Comparison of ENCODE assay signal across 11 cellular contexts in the genomic region with DNA sequence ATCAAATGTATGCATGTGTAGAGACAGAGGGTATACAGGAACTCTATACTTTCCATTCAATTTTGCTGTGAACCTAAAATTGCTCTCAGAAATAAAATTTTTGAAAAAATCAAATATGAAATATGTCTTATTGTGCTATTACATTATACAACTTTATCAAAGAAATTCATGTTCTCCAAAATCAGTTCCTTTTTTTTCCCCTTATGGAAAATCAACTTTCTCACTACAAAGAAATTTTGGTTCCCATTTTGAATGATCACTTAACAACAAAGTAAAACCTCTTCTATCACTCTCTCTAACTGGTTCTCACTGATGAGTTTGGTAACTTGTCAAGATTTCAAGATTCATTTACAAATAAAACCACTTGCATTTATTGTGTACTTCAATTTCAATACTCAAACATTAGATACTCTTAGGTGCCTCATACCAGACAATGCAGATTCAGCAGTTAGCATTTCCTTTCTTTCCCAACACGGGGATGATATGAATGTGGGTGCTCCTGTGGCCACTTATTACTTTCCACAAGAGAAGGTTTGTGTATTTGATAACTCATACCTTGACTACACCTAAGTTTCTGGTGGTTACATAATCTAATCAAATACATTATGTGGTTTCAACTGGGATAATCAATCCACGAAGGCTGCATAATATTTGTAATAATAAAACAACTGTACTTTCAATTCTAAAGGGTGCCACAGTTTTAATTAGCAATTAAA. TPM values are rescaled to one million over a fixed set of nuclear protein-coding genes. Genes with fewer than 3 reads are reported as not detected.
DNase-seq lines count a peak whose midpoint lies in the region; ATAC-seq, FAIRE-seq and TF ChIP-seq lines count a peak whose summit lies in the region.
"Had no signal": no experiment of that assay in that cellular context is flagged by ENCODE, and none has a peak within 500 bp of the region (broad histone marks: within the 10 kb centered on the region; RNA-seq: fewer than 3 reads in every experiment).

No MANE protein-coding gene starts in this region.

- peak overlapping the region; percentile 61 for H3K4me3 Mint-ChIP-seq in astrocyte (ENCODE audit: unreplicated experiment)
- H3K4me3 Mint-ChIP-seq in natural killer cell treated with Interleukin-12 subunit alpha and Interleukin-12 subunit beta and Interleukin-15 and Interleukin-18, amount 100 ng/mL, for 72 hours, result peak overlapping the region; percentile 6
- H3K4me3 Mint-ChIP-seq: activated CD4-positive, alpha-beta T cell treated with anti-CD3 and anti-CD28 coated beads, Interleukin-2, amount 10 ng/mL, durations not matched to agents 24 days and 14 days had no signal

- FAIRE-seq in astrocyte (lab: Jason Lieb, UNC), result no peak

- CTCF ChIA-PET in IMR-90 (lab: Yijun Ruan, JAX), result no interaction called here

- H2AK5ac ChIP-seq in IMR-90 (ENCODE audit: low read depth, low read length), result no peak overlapping the region

- H2BK15ac ChIP-seq in IMR-90 (ENCODE audit: low read depth, low read length), result no peak overlapping the region

- H3K9me1 ChIP-seq in IMR-90 (ENCODE audit: insufficient read depth, low read length), result peaks cover 7% of the 10 kb centered on the region; the same call in 1 of the 2 replicates

- H3K27me3 Mint-ChIP-seq in astrocyte (ENCODE audit: low read depth, unreplicated experiment), result no peaks in the 10 kb centered on the region
- no peaks in the 10 kb centered on the region for H3K27me3 Mint-ChIP-seq in natural killer cell treated with Interleukin-12 subunit alpha and Interleukin-12 subunit beta and Interleukin-15 and Interleukin-18, amount 100 ng/mL, for 72 hours
- H3K27me3 Mint-ChIP-seq: activated CD4-positive, alpha-beta T cell treated with anti-CD3 and anti-CD28 coated beads, Interleukin-2, amount 10 ng/mL, durations not matched to agents 24 days and 14 days had no signal

- no peak for TF ChIP-seq CTCF in IMR-90 (conservative IDR thresholded peaks at IDR 0.05; ENCODE audit: low read depth, low read length)
- TF ChIP-seq CTCF in astrocyte (IDR thresholded peaks at IDR 0.05; ENCODE audit: insufficient read depth, low read depth, low read length), result no peak

- in situ Hi-C loops in IMR-90 (cut with MboI; ENCODE audit: low sequenced_read_pairs), result no loop called here

- H2AK9ac ChIP-seq in IMR-90 (replicated peaks; ENCODE audit: low read depth, low read length, poor library complexity), result no peak overlapping the region

- no peak overlapping the region for H3K56ac ChIP-seq in IMR-90 (ENCODE audit: extremely low read depth, insufficient read depth, low read length)

- H3K4me3 ChIP-seq in IMR-90 (ENCODE audit: insufficient read depth, low read depth, low read length), result no peak overlapping the region
- H3K4me3 ChIP-seq in astrocyte (ENCODE audit: insufficient read depth, low read depth, low read length), result no peak overlapping the region

- no peak overlapping the region for H3K18ac ChIP-seq in IMR-90 (ENCODE audit: low read depth, low read length)

- H3K9me3 Mint-ChIP-seq in astrocyte (ENCODE audit: unreplicated experiment), result no peaks in the 10 kb centered on the region
- H3K9me3 Mint-ChIP-seq in natural killer cell treated with Interleukin-12 subunit alpha and Interleukin-12 subunit beta and Interleukin-15 and Interleukin-18, amount 100 ng/mL, for 72 hours, result no peaks in the 10 kb centered on the region
- H3K9me3 Mint-ChIP-seq: activated CD4-positive, alpha-beta T cell treated with anti-CD3 and anti-CD28 coated beads, Interleukin-2, amount 10 ng/mL, durations not matched to agents 24 days and 14 days had no signal

- no peak overlapping the region for H2BK120ac ChIP-seq in IMR-90 (ENCODE audit: low read depth, low read length)

- dilution Hi-C loops in IMR-90 (cut with HindIII; ENCODE audit: low sequenced_read_pairs, unreplicated experiment), result no loop called here

- no peak overlapping the region for H3K4ac ChIP-seq in IMR-90 (ENCODE audit: low read depth, low read length)

- no peak overlapping the region for H2BK5ac ChIP-seq in IMR-90 (ENCODE audit: low read depth, low read length, poor library complexity, severe bottlenecking)

- H3K23ac ChIP-seq in IMR-90 (ENCODE audit: low read depth, low read length), result peak overlapping the region; percentile 41; the same call in 1 of the 2 replicates

- peaks cover 14% of the 10 kb centered on the region for H3K4me1 ChIP-seq in IMR-90 (ENCODE audit: control insufficient read depth, insufficient read depth, low read length)
- peaks cover 13% of the 10 kb centered on the region for H3K4me1 ChIP-seq in astrocyte (ENCODE audit: insufficient read depth, low read length)

- H3K14ac ChIP-seq in IMR-90 (replicated peaks; ENCODE audit: low read depth, low read length), result peak overlapping the region; percentile 57; the same call in 1 of the 2 replicates

- no peaks in the 10 kb centered on the region for H3K36me3 ChIP-seq in IMR-90 (ENCODE audit: control insufficient read depth, insufficient read depth, low read length)
- no peaks in the 10 kb centered on the region for H3K36me3 ChIP-seq in astrocyte (ENCODE audit: insufficient read depth, low read length)

- WGBS in IMR-90 (ENCODE audit: extremely low coverage in 2 of 2, insufficient read length in 1 of 2), 2 experiments, result no CpG with 5 or more reads among the region's 2 CpGs

- H3K27ac ChIP-seq in IMR-90 (ENCODE audit: insufficient read depth, low read length), result no peak overlapping the region
- H3K27ac ChIP-seq in astrocyte (ENCODE audit: low read depth, low read length), result no peak overlapping the region

- H3K4me1 Mint-ChIP-seq in astrocyte (ENCODE audit: low read depth, unreplicated experiment), result peaks cover 41% of the 10 kb centered on the region
- H3K4me1 Mint-ChIP-seq in natural killer cell treated with Interleukin-12 subunit alpha and Interleukin-12 subunit beta and Interleukin-15 and Interleukin-18, amount 100 ng/mL, for 72 hours (ENCODE audit: low read depth in 2 of 2), result peaks cover 54 to 73% of the 10 kb centered on the region in 2 donors

- TF ChIP-seq RAD21 in IMR-90 (IDR thresholded peaks at IDR 0.05; ENCODE audit: low read length), result no peak

- no peak overlapping the region for H3K27ac Mint-ChIP-seq in astrocyte (ENCODE audit: unreplicated experiment)
- peak overlapping the region; percentile 8 to 31 for H3K27ac Mint-ChIP-seq in natural killer cell treated with Interleukin-12 subunit alpha and Interleukin-12 subunit beta and Interleukin-15 and Interleukin-18, amount 100 ng/mL, for 72 hours
- H3K27ac Mint-ChIP-seq: activated CD4-positive, alpha-beta T cell treated with anti-CD3 and anti-CD28 coated beads, Interleukin-2, amount 10 ng/mL, durations not matched to agents 24 days and 14 days had no signal

- BruUV-seq in IMR-90 (replicated peaks; lab: Mats Ljungman, UMichigan), result no TSS peak

- intact Hi-C loops in IMR-90 (cut with micrococcal nuclease) (loop anchor here (5.0 kb wide), 1 partner anchor 1318 kb away; no protein-coding TSS in a partner anchor), left cardiac atrium (cut with DNase I) (loop anchor here in 1 of 2 donors (10.0 kb wide), 1 partner anchor 120 kb away; no protein-coding TSS in a partner anchor)

- peaks cover 77% of the 10 kb centered on the region for H4K20me1 ChIP-seq in IMR-90 (ENCODE audit: insufficient read depth, low read length)
- H4K20me1 ChIP-seq in astrocyte (ENCODE audit: insufficient read depth, low read length), result peaks cover 83% of the 10 kb centered on the region

- no peak overlapping the region for H4K8ac ChIP-seq in IMR-90 (ENCODE audit: low read depth in 2 of 2, low read length in 2 of 2)

- H3K27me3 ChIP-seq in IMR-90 (ENCODE audit: control insufficient read depth, insufficient read depth, low read length) (no peaks in the 10 kb centered on the region), astrocyte (ENCODE audit: insufficient read depth, low read length) (no peaks in the 10 kb centered on the region)

- peaks cover 0 to 43% of the 10 kb centered on the region in 2 experiments; a peak in 3 of 4 replicates for H3K79me1 ChIP-seq in IMR-90 (ENCODE audit: low read depth in 1 of 2, low read length in 2 of 2)

- H3K4me2 ChIP-seq in IMR-90 (ENCODE audit: low read depth, low read length) (no peak overlapping the region; the same call in 1 of the 2 replicates), astrocyte (ENCODE audit: low read length) (no peak overlapping the region)

- peaks cover 2% of the 10 kb centered on the region for H3K36me3 Mint-ChIP-seq in astrocyte (ENCODE audit: low read depth, unreplicated experiment)
- no peaks in the 10 kb centered on the region for H3K36me3 Mint-ChIP-seq in natural killer cell treated with Interleukin-12 subunit alpha and Interleukin-12 subunit beta and Interleukin-15 and Interleukin-18, amount 100 ng/mL, for 72 hours

- H2AFZ ChIP-seq in IMR-90 (replicated peaks; ENCODE audit: low read length, poor library complexity) (no peak overlapping the region), astrocyte (ENCODE audit: low read depth, low read length) (no peak overlapping the region)

- H4K91ac ChIP-seq in IMR-90 (ENCODE audit: insufficient read depth, low read depth, low read length), result no peak overlapping the region

- no peak for TF ChIP-seq POLR2A in IMR-90 (IDR thresholded peaks at IDR 0.05; ENCODE audit: low read depth, low read length)

- H4K5ac ChIP-seq in IMR-90 (ENCODE audit: low read depth, low read length), result no peak overlapping the region

- H3K9ac ChIP-seq in IMR-90 (ENCODE audit: low read depth, low read length) (no peak overlapping the region), astrocyte (ENCODE audit: low read length) (no peak overlapping the region)

- H3K9me3 ChIP-seq in IMR-90 (ENCODE audit: control insufficient read depth, insufficient read depth, low read length) (no peaks in the 10 kb centered on the region), astrocyte (ENCODE audit: insufficient read depth, low read depth, low read length) (no peaks in the 10 kb centered on the region)

- no peak overlapping the region for H2BK20ac ChIP-seq in IMR-90 (ENCODE audit: low read depth, low read length)

- DNase-seq in NCI-H2107 treated with DMSO at 0.1 percent for 48 hours (lab: John Stamatoyannopoulos, UW; ENCODE audit: unreplicated experiment), result peak; percentile 19
- DNase-seq in NCI-H2107 (lab: John Stamatoyannopoulos, UW), result no peak
- DNase-seq in IMR-90, result no peak
- no peak for DNase-seq in astrocyte (ENCODE audit: low read depth)
- no peak for DNase-seq in natural killer cell treated with Interleukin-12 subunit alpha and Interleukin-12 subunit beta and Interleukin-15 and Interleukin-18, amount 100 ng/mL, for 72 hours (ENCODE audit: low spot score)
- no peak for DNase-seq in left cardiac atrium
- DNase-seq: activated CD4-positive, alpha-beta T cell treated with anti-CD3 and anti-CD28 coated beads, Interleukin-2, amount 10 ng/mL, durations not matched to agents 24 days and 14 days; anterior cingulate cortex; NCI-H2171 treated with DMSO at 0.1 percent for 48 hours had no signal

- ATAC-seq in IMR-90 (ENCODE audit: low read depth) (no peak), HG03025 (IDR thresholded peaks at IDR 0.05; ENCODE audit: low FRiP score, unreplicated experiment) (no peak), HG02981 (IDR thresholded peaks at IDR 0.05; ENCODE audit: unreplicated experiment) (no peak), left cardiac atrium (no peak)
- peak; percentile 57 to 80 for ATAC-seq in natural killer cell treated with Interleukin-12 subunit alpha and Interleukin-12 subunit beta and Interleukin-15 and Interleukin-18, amount 100 ng/mL, for 72 hours

- POLR2A ChIA-PET in IMR-90 (lab: Charles Lee; ENCODE audit: unreplicated experiment), result no interaction called here

- H3K79me2 ChIP-seq in astrocyte (ENCODE audit: insufficient read depth, low read length), result peaks cover 100% of the 10 kb centered on the region

RNA-seq across cellular contexts. Expression of gene PSME4, which starts 6.4 kb away (rescaled TPM):
- 58.9 and 61.3 TPM in 2 replicates for total RNA-seq in IMR-90 (2012; rRNA removed)
- 20.3 and 28.2 TPM in 2 replicates for polyA plus RNA-seq in IMR-90 (2012; rRNA removed)
- 5.0 and 6.3 TPM in 2 replicates for polyA plus RNA-seq in IMR-90 (2012; cell fraction: cytosol; rRNA removed)
- polyA plus RNA-seq in IMR-90 (2012; cell fraction: nucleus; rRNA removed; ENCODE audit: low replicate concordance), result 7.8 and 73.3 TPM in 2 replicates
- 101 and 110 TPM in 2 replicates for total RNA-seq in astrocyte
- total RNA-seq in natural killer cell treated with Interleukin-12 subunit alpha and Interleukin-12 subunit beta and Interleukin-15 and Interleukin-18, amount 100 ng/mL, for 72 hours, result 10 to 100 TPM; 64.9 to 85.0 TPM
- 10 to 100 TPM; 37.8 to 73.1 TPM for total RNA-seq in left cardiac atrium

Comparison
In these comparisons a context has a peak if more than half of its experiments do, and no peak if none do; other contexts are left out.
1. ATAC-seq: peak in natural killer cell treated with Interleukin-12 subunit alpha and Interleukin-12 subunit beta and Interleukin-15 and Interleukin-18, amount 100 ng/mL, for 72 hours (2 of 2); none in IMR-90 (single experiment), HG03025 (single experiment), HG02981 (single experiment) and left cardiac atrium (0 of 2).